ENCODE assay signal across 19 cellular contexts in the genomic region with DNA sequence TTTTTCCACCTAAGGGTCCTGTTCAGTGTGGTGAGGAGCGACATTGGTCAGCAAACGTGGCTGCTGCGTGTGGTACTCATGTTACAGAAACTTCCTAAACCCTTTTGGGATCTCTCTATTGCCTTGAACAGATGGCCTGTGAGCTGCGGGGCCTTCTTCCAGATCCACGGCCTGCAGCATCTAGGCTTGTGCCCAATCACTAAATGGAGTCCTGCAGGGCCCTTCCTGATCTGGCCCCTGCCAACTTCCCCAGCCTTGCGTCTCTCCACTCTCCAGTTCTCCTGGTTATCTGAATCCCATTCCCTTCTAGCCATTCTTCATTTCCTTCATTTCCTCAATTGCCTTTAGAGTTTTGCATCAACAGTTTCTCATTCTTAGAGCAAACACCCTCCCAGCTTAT.
DNase-seq lines count a peak whose midpoint lies in the region; ATAC-seq, FAIRE-seq and TF ChIP-seq lines count a peak whose summit lies in the region.
"Had no signal": no experiment of that assay in that cellular context is flagged by ENCODE, and none has a peak within 500 bp of the region (broad histone marks: within the 10 kb centered on the region; RNA-seq: fewer than 3 reads in every experiment).

No MANE protein-coding gene starts in this region.

- H3K27me3 ChIP-seq in SK-N-SH (ENCODE audit: insufficient read depth) (no peaks in the 10 kb centered on the region), SJSA1 (replicated peaks) (no peaks in the 10 kb centered on the region), uterus (no peaks in the 10 kb centered on the region)
- H3K27me3 ChIP-seq: sigmoid colon had no signal

- H4K20me1 ChIP-seq in SK-N-SH (ENCODE audit: insufficient read depth), result no peaks in the 10 kb centered on the region

- peak overlapping the region; percentile 8 to 99; a peak in 3 of 4 replicates for H3K27ac ChIP-seq in SK-N-SH (ENCODE audit: low read depth in 2 of 2, low read length in 1 of 2)
- H3K27ac ChIP-seq in SJSA1, result peak overlapping the region; percentile 60
- H3K27ac ChIP-seq in kidney (ENCODE audit: low read depth in 2 of 2, low read length in 2 of 2), result no peak overlapping the region
- H3K27ac ChIP-seq in uterus, result peak overlapping the region; percentile 86 to 92
- H3K27ac ChIP-seq: sigmoid colon had no signal

- H3K9me3 ChIP-seq in SK-N-SH, result no peaks in the 10 kb centered on the region
- H3K9me3 ChIP-seq in SJSA1 (replicated peaks), result no peaks in the 10 kb centered on the region
- no peaks in the 10 kb centered on the region for H3K9me3 ChIP-seq in kidney (ENCODE audit: control insufficient read depth in 1 of 2, low read length in 2 of 2)
- H3K9me3 ChIP-seq in uterus, result no peaks in the 10 kb centered on the region
- H3K9me3 ChIP-seq: sigmoid colon had no signal

- CTCF ChIA-PET in SK-N-SH (lab: Yijun Ruan, JAX), result interaction anchor here (1.2 kb wide), 1 partner anchor 12 kb away, joined by 3 read pairs; no protein-coding TSS in a partner anchor
- CTCF ChIA-PET in GM10248 (lab: Yijun Ruan, JAX), result no interaction called here

- no peak for FAIRE-seq in kidney (lab: Jason Lieb, UNC)

- H3K79me2 ChIP-seq in SK-N-SH (ENCODE audit: insufficient read depth), result no peaks in the 10 kb centered on the region; the same call in 1 of the 2 replicates

- TF ChIP-seq POLR2A in uterus (IDR thresholded peaks at IDR 0.05), result no peak

- H3K9ac ChIP-seq in SK-N-SH (peak overlapping the region; percentile 44; the same call in 1 of the 2 replicates), kidney (ENCODE audit: low read length in 2 of 2) (no peak overlapping the region)

- 96% methylated on average over 4 of the region's 6 CpGs for WGBS in SK-N-SH (ENCODE audit: low lambda C conversion rate)

- no peaks in the 10 kb centered on the region for H3K9me2 ChIP-seq in SK-N-SH

- TF ChIP-seq CTCF in SK-N-SH (IDR thresholded peaks at IDR 0.05), result no peak
- no peak for TF ChIP-seq CTCF in kidney (IDR thresholded peaks at IDR 0.05; ENCODE audit: borderline replicate concordance, extremely low read depth, insufficient read depth)
- TF ChIP-seq CTCF in uterus (IDR thresholded peaks at IDR 0.05), result no peak
- TF ChIP-seq CTCF in GM10248 (IDR thresholded peaks at IDR 0.05; ENCODE audit: control extremely low read depth, extremely low read depth, low read depth, missing control alignments), result no peak

- H3K36me3 ChIP-seq in SK-N-SH (replicated peaks in 1 of 2; ENCODE audit: control insufficient read depth in 1 of 2, insufficient read depth in 2 of 2, low read length in 1 of 2), result no peaks in the 10 kb centered on the region
- no peaks in the 10 kb centered on the region for H3K36me3 ChIP-seq in SJSA1
- no peaks in the 10 kb centered on the region for H3K36me3 ChIP-seq in kidney (ENCODE audit: control insufficient read depth in 1 of 2, insufficient read depth in 2 of 2, low read length in 2 of 2)
- no peaks in the 10 kb centered on the region for H3K36me3 ChIP-seq in uterus
- H3K36me3 ChIP-seq: sigmoid colon had no signal

- H3K4me3 ChIP-seq in SK-N-SH (ENCODE audit: low read depth in 2 of 2, low read length in 1 of 2) (no peak overlapping the region), SJSA1 (no peak overlapping the region), kidney (ENCODE audit: low read length in 2 of 2) (no peak overlapping the region), uterus (no peak overlapping the region)
- H3K4me3 ChIP-seq: sigmoid colon had no signal

- H3F3A ChIP-seq in SK-N-SH (replicated peaks; ENCODE audit: insufficient read depth), result peaks cover 33% of the 10 kb centered on the region

- peaks cover 11 to 21% of the 10 kb centered on the region in 2 experiments for H3K4me1 ChIP-seq in SK-N-SH (ENCODE audit: control insufficient read depth in 1 of 2, insufficient read depth in 2 of 2, low read depth in 1 of 2, low read length in 1 of 2)
- peaks cover 20% of the 10 kb centered on the region for H3K4me1 ChIP-seq in SJSA1 (replicated peaks)
- H3K4me1 ChIP-seq in kidney (ENCODE audit: control insufficient read depth in 1 of 2, insufficient read depth in 1 of 2, low read depth in 1 of 2, low read length in 2 of 2), result peaks cover 0 to 2% of the 10 kb centered on the region in 2 donors
- peaks cover 0 to 11% of the 10 kb centered on the region in 2 donors for H3K4me1 ChIP-seq in uterus
- H3K4me1 ChIP-seq: sigmoid colon had no signal

- ATAC-seq in SK-N-SH treated with all-trans-retinoic acid at 6 μM for 48 hours (no peak), GM18909 (IDR thresholded peaks at IDR 0.05; ENCODE audit: poor library complexity, unreplicated experiment) (no peak)
- ATAC-seq: activated CD8-positive, alpha-beta T cell treated with anti-CD3 and anti-CD28 coated beads for 36 hours had no signal

- POLR2A ChIA-PET in SK-N-SH (lab: Yijun Ruan, JAX) (no interaction called here), GM10248 (lab: Yijun Ruan, JAX) (no interaction called here)

- H3K4me2 ChIP-seq in SK-N-SH, result 0 out of 2 replicates have a peak overlapping the region, but pooled peaks have one; percentile 52

- no peak for TF ChIP-seq RAD21 in SK-N-SH (IDR thresholded peaks at IDR 0.05; ENCODE audit: low read length)

- DNase-seq in SK-N-SH (no peak), SJSA1 (ENCODE audit: low read depth in 1 of 2, low spot score in 2 of 2) (no peak), kidney (peak; percentile 35), uterus (no peak), GM10248 (ENCODE audit: extremely low spot score) (no peak), NCI-H345 (lab: John Stamatoyannopoulos, UW) (no peak)
- DNase-seq: activated B cell treated with CpG ODN at 0.5 μM for 24 hours; activated CD8-positive, alpha-beta T cell treated with anti-CD3 and anti-CD28 coated beads for 36 hours; activated gamma-delta T cell treated with Interleukin-2 at 50 U/mL for 16 hours; Calu3; immature natural killer cell; NCI-H2107; NCI-H526; nephron progenitor cell; posterior cingulate gyrus; sigmoid colon; T1000 had no signal

- intact Hi-C loops in kidney (cut with DNase I) (no loop called here), uterus (cut with DNase I; ENCODE audit: low total_unique reads) (no loop called here)

- H2AFZ ChIP-seq in SK-N-SH (ENCODE audit: low read depth), result no peak overlapping the region

- TF ChIP-seq EP300 in SK-N-SH (IDR thresholded peaks at IDR 0.05; ENCODE audit: borderline replicate concordance in 1 of 2, low read depth in 1 of 2, low read length in 1 of 2), result no peak

TF ChIP-seq in SK-N-SH, 30 proteins besides CTCF, POLR2A, EP300 and RAD21:
- TF ChIP-seq MXI1 (IDR thresholded peaks at IDR 0.05; ENCODE audit: low read depth, low read length), result no peak
- TF ChIP-seq FOSL2 (IDR thresholded peaks at IDR 0.05; ENCODE audit: borderline replicate concordance, low read depth), result no peak
- TF ChIP-seq, protein P1, sequence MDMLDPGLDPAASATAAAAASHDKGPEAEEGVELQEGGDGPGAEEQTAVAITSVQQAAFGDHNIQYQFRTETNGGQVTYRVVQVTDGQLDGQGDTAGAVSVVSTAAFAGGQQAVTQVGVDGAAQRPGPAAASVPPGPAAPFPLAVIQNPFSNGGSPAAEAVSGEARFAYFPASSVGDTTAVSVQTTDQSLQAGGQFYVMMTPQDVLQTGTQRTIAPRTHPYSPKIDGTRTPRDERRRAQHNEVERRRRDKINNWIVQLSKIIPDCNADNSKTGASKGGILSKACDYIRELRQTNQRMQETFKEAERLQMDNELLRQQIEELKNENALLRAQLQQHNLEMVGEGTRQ (IDR thresholded peaks at IDR 0.05; ENCODE audit: borderline replicate concordance, low read depth, low read length), result no peak
- TF ChIP-seq RFX5 (IDR thresholded peaks at IDR 0.05; ENCODE audit: low read length), result no peak
- no peak for TF ChIP-seq NFIC (IDR thresholded peaks at IDR 0.05; ENCODE audit: borderline replicate concordance)

TF ChIP-seq in SK-N-SH treated with all-trans-retinoic acid at 6 μM for 48 hours, 23 proteins besides CTCF, POLR2A, EP300 and RAD21:
- TF ChIP-seq ZNF8 (CRISPR knock-in tag; IDR thresholded peaks at IDR 0.05) (no peak), BACH2 (CRISPR knock-in tag; IDR thresholded peaks at IDR 0.05; ENCODE audit: borderline replicate concordance) (no peak), ESRRG (CRISPR knock-in tag; IDR thresholded peaks at IDR 0.05) (no peak), ZC3H10 (CRISPR knock-in tag; IDR thresholded peaks at IDR 0.05) (no peak), OSR1 (CRISPR knock-in tag; IDR thresholded peaks at IDR 0.05) (no peak), ZFP30 (CRISPR knock-in tag; IDR thresholded peaks at IDR 0.05) (no peak), SNAI2 (CRISPR knock-in tag; IDR thresholded peaks at IDR 0.05) (no peak), ZFP3 (CRISPR knock-in tag; IDR thresholded peaks at IDR 0.05) (no peak)
- TF ChIP-seq, protein P2, sequence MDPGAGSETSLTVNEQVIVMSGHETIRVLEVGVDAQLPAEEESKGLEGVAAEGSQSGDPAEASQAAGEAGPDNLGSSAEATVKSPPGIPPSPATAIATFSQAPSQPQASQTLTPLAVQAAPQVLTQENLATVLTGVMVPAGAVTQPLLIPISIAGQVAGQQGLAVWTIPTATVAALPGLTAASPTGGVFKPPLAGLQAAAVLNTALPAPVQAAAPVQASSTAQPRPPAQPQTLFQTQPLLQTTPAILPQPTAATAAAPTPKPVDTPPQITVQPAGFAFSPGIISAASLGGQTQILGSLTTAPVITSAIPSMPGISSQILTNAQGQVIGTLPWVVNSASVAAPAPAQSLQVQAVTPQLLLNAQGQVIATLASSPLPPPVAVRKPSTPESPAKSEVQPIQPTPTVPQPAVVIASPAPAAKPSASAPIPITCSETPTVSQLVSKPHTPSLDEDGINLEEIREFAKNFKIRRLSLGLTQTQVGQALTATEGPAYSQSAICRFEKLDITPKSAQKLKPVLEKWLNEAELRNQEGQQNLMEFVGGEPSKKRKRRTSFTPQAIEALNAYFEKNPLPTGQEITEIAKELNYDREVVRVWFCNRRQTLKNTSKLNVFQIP (CRISPR knock-in tag; IDR thresholded peaks at IDR 0.05; ENCODE audit: borderline replicate concordance, low read depth), result no peak

Comparison
In these comparisons a context has a peak if more than half of its experiments do, and no peak if none do; other contexts are left out.
1. H3K27ac ChIP-seq: peak in SK-N-SH (2 of 2), SJSA1 (single experiment) and uterus (2 of 2); none in kidney (0 of 2).